In genomic region chr3:113166719-113167492, GRCh38 we compare ENCODE assay signal across 7 cellular contexts. TPM values are rescaled to one million over a fixed set of nuclear protein-coding genes. Genes with fewer than 3 reads are reported as not detected.
DNase-seq lines count a peak whose midpoint lies in the region; ATAC-seq and TF ChIP-seq lines count a peak whose summit lies in the region.

No MANE protein-coding gene starts in this region.

- peak; percentile 38 for ATAC-seq in body of pancreas
- peak; percentile 96 for ATAC-seq in left colon
- ATAC-seq in CD8-positive, alpha-beta T cell: no peak
- ATAC-seq in HG03521 (IDR thresholded peaks at IDR 0.05; ENCODE audit: unreplicated experiment): no peak

- H3K4me1 ChIP-seq in body of pancreas: peaks cover 4% of the 10 kb centered on the region
- H3K4me1 ChIP-seq in CD8-positive, alpha-beta T cell (ENCODE audit: insufficient read depth, low read length): no peaks in the 10 kb centered on the region

- no peak overlapping the region for H3K4me3 ChIP-seq in body of pancreas
- no peak overlapping the region for H3K4me3 ChIP-seq in CD8-positive, alpha-beta T cell (ENCODE audit: low read depth, low read length)

- intact Hi-C loops in body of pancreas (cut with DNase I) (no loop called here), left colon (cut with DNase I, micrococcal nuclease) (no loop called here)
- intact Hi-C loops in CD8-positive, alpha-beta T cell (cut with DNase I, micrococcal nuclease): no loop called here

- TF ChIP-seq CTCF in body of pancreas (IDR thresholded peaks at IDR 0.05) (no peak), type B pancreatic cell (conservative IDR thresholded peaks at IDR 0.05) (no peak)
- TF ChIP-seq CTCF in CD8-positive, alpha-beta T cell (IDR thresholded peaks at IDR 0.05): no peak

- H3K4me3 Mint-ChIP-seq in type B pancreatic cell: no peak overlapping the region
- no peak overlapping the region for H3K4me3 Mint-ChIP-seq in CD8-positive, alpha-beta T cell

- no peaks in the 10 kb centered on the region for H3K36me3 ChIP-seq in body of pancreas (replicated peaks in 1 of 2; ENCODE audit: insufficient read depth in 1 of 2, low read depth in 2 of 2)
- H3K36me3 ChIP-seq in CD8-positive, alpha-beta T cell (ENCODE audit: insufficient read depth, low read length): no peaks in the 10 kb centered on the region

- H3K9me3 Mint-ChIP-seq in type B pancreatic cell: no peaks in the 10 kb centered on the region
- peaks cover 2% of the 10 kb centered on the region for H3K9me3 Mint-ChIP-seq in CD8-positive, alpha-beta T cell

- POLR2A ChIA-PET in CD8-positive, alpha-beta T cell (lab: Charles Lee): no interaction called here

- WGBS in body of pancreas, 2 donors: 39 to 44% methylated on average over 12 of the region's 12 CpGs

- DNase-seq in NCI-H1105 (lab: John Stamatoyannopoulos, UW) (peak; percentile 95), body of pancreas (peak in 3 of 4 donors; percentile 56 to 59 (median 58)), left colon (peak in 1 of 2 donors; percentile 30), type B pancreatic cell (ENCODE audit: extremely low spot score, unreplicated experiment) (peak; percentile 71), GDM1 (lab: John Stamatoyannopoulos, UW) (no peak)
- no peak for DNase-seq in CD8-positive, alpha-beta T cell

- H3K36me3 Mint-ChIP-seq in type B pancreatic cell: peaks cover 11% of the 10 kb centered on the region
- no peaks in the 10 kb centered on the region for H3K36me3 Mint-ChIP-seq in CD8-positive, alpha-beta T cell

- H3K27me3 Mint-ChIP-seq in type B pancreatic cell: no peaks in the 10 kb centered on the region
- peaks cover 3% of the 10 kb centered on the region for H3K27me3 Mint-ChIP-seq in CD8-positive, alpha-beta T cell (ENCODE audit: low read depth)

- peak overlapping the region in 1 of 4 donors; percentile 19 for H3K27ac ChIP-seq in body of pancreas
- no peak overlapping the region for H3K27ac ChIP-seq in CD8-positive, alpha-beta T cell (ENCODE audit: low read depth, low read length)

- H3K27ac Mint-ChIP-seq in type B pancreatic cell: no peak overlapping the region
- no peak overlapping the region for H3K27ac Mint-ChIP-seq in CD8-positive, alpha-beta T cell

- peaks cover 49% of the 10 kb centered on the region for H3K4me1 Mint-ChIP-seq in type B pancreatic cell (ENCODE audit: unreplicated experiment)
- no peaks in the 10 kb centered on the region for H3K4me1 Mint-ChIP-seq in CD8-positive, alpha-beta T cell (ENCODE audit: low read depth)

- CTCF ChIA-PET in CD8-positive, alpha-beta T cell (lab: Charles Lee): no interaction called here

- H3K9me3 ChIP-seq in body of pancreas: no peaks in the 10 kb centered on the region
- no peaks in the 10 kb centered on the region for H3K9me3 ChIP-seq in CD8-positive, alpha-beta T cell (ENCODE audit: low read length)

- no peaks in the 10 kb centered on the region for H3K27me3 ChIP-seq in body of pancreas
- H3K27me3 ChIP-seq in CD8-positive, alpha-beta T cell (ENCODE audit: insufficient read depth, low read length): no peaks in the 10 kb centered on the region

- TF ChIP-seq POLR2A in body of pancreas (IDR thresholded peaks at IDR 0.05): no peak

RNA-seq across cellular contexts. Expression of gene BOC, which starts 44.5 kb away (rescaled TPM):
- total RNA-seq in body of pancreas (10 to 100 TPM; 22.7 to 29.6 TPM), left colon (10 to 100 TPM in 1 of 2 donors, 1 to 10 TPM in 1; 4.2 to 10.6 TPM), type B pancreatic cell (ENCODE audit: low replicate concordance) (36.7 and 219 TPM in 2 replicates)
- total RNA-seq in CD8-positive, alpha-beta T cell: not detected

Comparison
In these comparisons a context has a peak if more than half of its experiments do, and no peak if none do; other contexts are left out.
1. DNase-seq: peak in NCI-H1105 (single experiment), body of pancreas (3 of 4) and type B pancreatic cell (single experiment); none in CD8-positive, alpha-beta T cell (0 of 7) and GDM1 (single experiment).
2. ATAC-seq: peak in body of pancreas (single experiment) and left colon (single experiment); none in CD8-positive, alpha-beta T cell (single experiment) and HG03521 (single experiment).
3. RNA of gene BOC, which starts 44.5 kb away (total RNA-seq): 36.7 to 219 TPM in type B pancreatic cell, 22.7 to 29.6 TPM in body of pancreas and 4.2 to 10.6 TPM in left colon; not detected in CD8-positive, alpha-beta T cell; every median in the first group is over 4 times any median in the second.